ENCODE assay signal across 2 cellular contexts in genomic region chr2:121699421-121700328, GRCh38.
TF ChIP-seq lines count a peak whose summit lies in the region.

No MANE protein-coding gene starts in this region.

TF ChIP-seq in IMR-90, 13 proteins besides CTCF, POLR2A, EP300 and RAD21:
- TF ChIP-seq RCOR1 (IDR thresholded peaks at IDR 0.05; ENCODE audit: insufficient replicate concordance, low read length), result no peak
- TF ChIP-seq RFX5 (IDR thresholded peaks at IDR 0.05; ENCODE audit: low read depth, low read length), result no peak
- no peak for TF ChIP-seq MXI1 (IDR thresholded peaks at IDR 0.05; ENCODE audit: borderline replicate concordance, low read depth, low read length)
- 0 out of 2 replicates have a peak, but pooled peaks have one; percentile 51 for TF ChIP-seq MAZ (IDR thresholded peaks at IDR 0.05; ENCODE audit: borderline replicate concordance, low read depth, low read length)
- no peak for TF ChIP-seq SMC3 (IDR thresholded peaks at IDR 0.05; ENCODE audit: low read depth, low read length)
- TF ChIP-seq CHD1 (IDR thresholded peaks at IDR 0.05; ENCODE audit: low read depth, low read length), result no peak
- TF ChIP-seq ELK1 (IDR thresholded peaks at IDR 0.05; ENCODE audit: borderline replicate concordance, low read depth, low read length), result no peak
- TF ChIP-seq BHLHE40 (IDR thresholded peaks at IDR 0.05; ENCODE audit: low read depth, low read length), result peak; percentile 65
- TF ChIP-seq USF2 (IDR thresholded peaks at IDR 0.05; ENCODE audit: low read depth, low read length), result no peak
- TF ChIP-seq CEBPB (IDR thresholded peaks at IDR 0.05; ENCODE audit: low read depth, low read length), result peak; percentile 75
- no peak for TF ChIP-seq NFE2L2 (IDR thresholded peaks at IDR 0.05; ENCODE audit: low read depth, low read length)
- peak; percentile 52 for TF ChIP-seq FOS (IDR thresholded peaks at IDR 0.05; ENCODE audit: low read depth, low read length)
- no peak for TF ChIP-seq MAFK (IDR thresholded peaks at IDR 0.05; ENCODE audit: low read depth, low read length)

TF ChIP-seq in GM12878, 131 proteins besides CTCF, POLR2A, EP300 and RAD21 (continues in another document):
- no peak for TF ChIP-seq SP1 (IDR thresholded peaks at IDR 0.05; ENCODE audit: low read depth, low read length)
- no peak for TF ChIP-seq BACH1 (IDR thresholded peaks at IDR 0.05; ENCODE audit: borderline replicate concordance)
- TF ChIP-seq RBBP5 (conservative IDR thresholded peaks at IDR 0.05), result no peak
- TF ChIP-seq ESRRA (IDR thresholded peaks at IDR 0.05; ENCODE audit: low read length), result no peak
- no peak for TF ChIP-seq EGR1 (IDR thresholded peaks at IDR 0.05; ENCODE audit: borderline replicate concordance in 1 of 2, low read depth in 2 of 2, low read length in 2 of 2)
- no peak for TF ChIP-seq STAT1 (conservative IDR thresholded peaks at IDR 0.05)
- TF ChIP-seq ZNF207 (IDR thresholded peaks at IDR 0.05; ENCODE audit: borderline replicate concordance), result no peak
- peak; percentile 93 for TF ChIP-seq CREB1 (IDR thresholded peaks at IDR 0.05; ENCODE audit: low read depth)
- no peak; the same call in 1 of the 2 replicates for TF ChIP-seq ZBTB40 (IDR thresholded peaks at IDR 0.05; ENCODE audit: borderline replicate concordance)
- TF ChIP-seq MTA3 (IDR thresholded peaks at IDR 0.05; ENCODE audit: borderline replicate concordance, low read length), result no peak; the same call in 1 of the 2 replicates
- TF ChIP-seq TCF12 (IDR thresholded peaks at IDR 0.05; ENCODE audit: low read depth, low read length), result no peak
- TF ChIP-seq NBN (IDR thresholded peaks at IDR 0.05), result 0 out of 2 replicates have a peak, but pooled peaks have one; percentile 24
- TF ChIP-seq HDAC6 (IDR thresholded peaks at IDR 0.05; ENCODE audit: unreplicated experiment), result no peak
- TF ChIP-seq SPI1 (IDR thresholded peaks at IDR 0.05; ENCODE audit: borderline replicate concordance, insufficient read depth, low read depth, low read length), result no peak
- no peak for TF ChIP-seq RAD51 (IDR thresholded peaks at IDR 0.05)
- TF ChIP-seq ATF7 (IDR thresholded peaks at IDR 0.05; ENCODE audit: low read depth), result peak; percentile 89
- TF ChIP-seq ZNF217 (IDR thresholded peaks at IDR 0.05), result no peak
- TF ChIP-seq REST (IDR thresholded peaks at IDR 0.05; ENCODE audit: low read depth, low read length), result no peak
- no peak for TF ChIP-seq STAT3 (IDR thresholded peaks at IDR 0.05; ENCODE audit: low read depth, low read length)
- no peak for TF ChIP-seq TARDBP (IDR thresholded peaks at IDR 0.05; ENCODE audit: borderline replicate concordance)
- TF ChIP-seq NR2C1 (IDR thresholded peaks at IDR 0.05), result no peak
- TF ChIP-seq E4F1 (IDR thresholded peaks at IDR 0.05; ENCODE audit: borderline replicate concordance, partially characterized antibody), result no peak
- no peak for TF ChIP-seq NFXL1 (IDR thresholded peaks at IDR 0.05; ENCODE audit: borderline replicate concordance)
- peak; percentile 70; the same call in 1 of the 2 replicates for TF ChIP-seq BCL11A (IDR thresholded peaks at IDR 0.05; ENCODE audit: low read depth, low read length)
- 0 out of 4 replicates have a peak, but pooled peaks of 1 of the 2 experiments have one; percentile 30 for TF ChIP-seq SRF (IDR thresholded peaks at IDR 0.05; ENCODE audit: low read depth in 2 of 2, low read length in 2 of 2)
- TF ChIP-seq RCOR1 (conservative IDR thresholded peaks at IDR 0.05; ENCODE audit: low read depth, low read length), result no peak
- TF ChIP-seq ZBED1 (IDR thresholded peaks at IDR 0.05; ENCODE audit: borderline replicate concordance), result no peak
- no peak for TF ChIP-seq CHD4 (IDR thresholded peaks at IDR 0.05)
- peak; percentile 70 for TF ChIP-seq PBX3 (IDR thresholded peaks at IDR 0.05; ENCODE audit: insufficient replicate concordance, low read depth, low read length)
- TF ChIP-seq KAT2A (conservative IDR thresholded peaks at IDR 0.05; ENCODE audit: control insufficient read depth, low read depth, low read length), result no peak
- no peak for TF ChIP-seq FOXK2 (IDR thresholded peaks at IDR 0.05)
- no peak for TF ChIP-seq MEF2B (IDR thresholded peaks at IDR 0.05; ENCODE audit: partially characterized antibody, poor library complexity, severe bottlenecking)
- peak in 1 of 2 experiments; percentile 63; a peak in 1 of 4 replicates for TF ChIP-seq ETV6 (conservative IDR thresholded peaks at IDR 0.05 in 1 of 2, IDR thresholded peaks at IDR 0.05 in 1 of 2; ENCODE audit: borderline replicate concordance in 1 of 2, low read depth in 1 of 2)
- no peak for TF ChIP-seq POLR2AphosphoS2 (IDR thresholded peaks at IDR 0.05; ENCODE audit: low read depth, low read length)
- TF ChIP-seq DPF2 (IDR thresholded peaks at IDR 0.05), result peak; percentile 70
- TF ChIP-seq ZNF384 (IDR thresholded peaks at IDR 0.05; ENCODE audit: borderline replicate concordance, low read depth, low read length), result no peak
- TF ChIP-seq IKZF1 (conservative IDR thresholded peaks at IDR 0.05), result peak; percentile 54
- no peak for TF ChIP-seq FOXM1 (IDR thresholded peaks at IDR 0.05; ENCODE audit: low read depth, low read length)
- TF ChIP-seq CEBPB (IDR thresholded peaks at IDR 0.05; ENCODE audit: borderline replicate concordance in 1 of 2, low read depth in 2 of 2, low read length in 2 of 2), result no peak
- TF ChIP-seq YY1 (IDR thresholded peaks at IDR 0.05; ENCODE audit: low read depth, low read length), result no peak
- TF ChIP-seq TBL1XR1 (IDR thresholded peaks at IDR 0.05; ENCODE audit: low read depth, low read length), result no peak
- TF ChIP-seq RELA (IDR thresholded peaks at IDR 0.05; ENCODE audit: borderline replicate concordance, partially characterized antibody), result no peak
- no peak for TF ChIP-seq ZNF592 (IDR thresholded peaks at IDR 0.05)
- peak; percentile 30 for TF ChIP-seq BCL3 (IDR thresholded peaks at IDR 0.05; ENCODE audit: borderline replicate concordance, insufficient read depth, low read depth, low read length, poor library complexity, severe bottlenecking)
- no peak for TF ChIP-seq PAX5 (IDR thresholded peaks at IDR 0.05; ENCODE audit: borderline replicate concordance, low read depth, low read length)
- no peak for TF ChIP-seq SREBF1 (IDR thresholded peaks at IDR 0.05; ENCODE audit: low read length)
- TF ChIP-seq JUNB (IDR thresholded peaks at IDR 0.05), result peak; percentile 63
